ENCODE assay signal across 1 cellular context in the genomic region with DNA sequence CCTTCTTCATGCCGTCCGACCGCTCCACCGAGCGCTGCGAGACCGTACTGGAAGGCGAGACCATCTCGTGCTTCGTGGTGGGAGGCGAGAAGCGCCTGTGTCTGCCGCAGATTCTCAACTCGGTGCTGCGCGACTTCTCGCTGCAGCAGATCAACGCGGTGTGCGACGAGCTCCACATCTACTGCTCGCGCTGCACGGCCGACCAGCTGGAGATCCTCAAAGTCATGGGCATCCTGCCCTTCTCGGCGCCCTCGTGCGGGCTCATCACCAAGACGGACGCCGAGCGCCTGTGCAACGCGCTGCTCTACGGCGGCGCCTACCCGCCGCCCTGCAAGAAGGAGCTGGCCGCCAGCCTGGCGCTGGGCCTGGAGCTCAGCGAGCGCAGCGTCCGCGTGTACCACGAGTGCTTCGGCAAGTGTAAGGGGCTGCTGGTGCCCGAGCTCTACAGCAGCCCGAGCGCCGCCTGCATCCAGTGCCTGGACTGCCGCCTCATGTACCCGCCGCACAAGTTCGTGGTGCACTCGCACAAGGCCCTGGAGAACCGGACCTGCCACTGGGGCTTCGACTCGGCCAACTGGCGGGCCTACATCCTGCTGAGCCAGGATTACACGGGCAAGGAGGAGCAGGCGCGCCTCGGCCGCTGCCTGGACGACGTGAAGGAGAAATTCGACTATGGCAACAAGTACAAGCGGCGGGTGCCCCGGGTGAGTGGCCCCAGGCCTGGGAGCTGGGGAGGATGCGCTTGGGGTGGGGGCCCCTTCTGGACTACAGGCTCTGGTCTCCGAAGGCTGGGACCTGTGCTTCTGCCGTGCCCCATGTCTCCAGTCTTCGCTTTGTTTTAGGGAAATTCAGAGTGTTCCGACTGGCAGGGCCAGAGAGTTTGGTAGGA.
A peak's percentile ranks its signal among the peaks of the same experiment; 100 is the strongest.
TF ChIP-seq lines count a peak whose summit lies in the region.

No MANE protein-coding gene starts in this region.

TF ChIP-seq in HepG2, 621 proteins besides CTCF, POLR2A, EP300 and RAD21 (continued from another document and continues in another):
- TF ChIP-seq, protein P1, sequence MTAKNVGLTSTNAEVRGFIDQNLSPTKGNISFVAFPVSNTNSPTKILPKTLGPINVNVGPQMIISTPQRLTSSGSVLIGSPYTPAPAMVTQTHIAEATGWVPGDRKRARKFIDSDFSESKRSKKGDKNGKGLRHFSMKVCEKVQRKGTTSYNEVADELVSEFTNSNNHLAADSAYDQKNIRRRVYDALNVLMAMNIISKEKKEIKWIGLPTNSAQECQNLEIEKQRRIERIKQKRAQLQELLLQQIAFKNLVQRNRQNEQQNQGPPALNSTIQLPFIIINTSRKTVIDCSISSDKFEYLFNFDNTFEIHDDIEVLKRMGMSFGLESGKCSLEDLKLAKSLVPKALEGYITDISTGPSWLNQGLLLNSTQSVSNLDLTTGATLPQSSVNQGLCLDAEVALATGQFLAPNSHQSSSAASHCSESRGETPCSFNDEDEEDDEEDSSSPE (CRISPR knock-in tag; IDR thresholded peaks at IDR 0.05): no peak
- TF ChIP-seq ISL2 (CRISPR knock-in tag; IDR thresholded peaks at IDR 0.05) (no peak), NFIB (CRISPR knock-in tag; IDR thresholded peaks at IDR 0.05; ENCODE audit: borderline replicate concordance) (no peak), CENPT (CRISPR knock-in tag; IDR thresholded peaks at IDR 0.05; ENCODE audit: low read depth) (no peak), DMAP1 (CRISPR knock-in tag; IDR thresholded peaks at IDR 0.05) (no peak), YY1 (IDR thresholded peaks at IDR 0.05; ENCODE audit: insufficient read depth, insufficient replicate concordance, low read depth, low read length) (no peak), KLF9 (CRISPR knock-in tag; IDR thresholded peaks at IDR 0.05; ENCODE audit: low read depth) (no peak), DNMT1 (CRISPR knock-in tag; IDR thresholded peaks at IDR 0.05) (no peak), NR2C2 (CRISPR knock-in tag; IDR thresholded peaks at IDR 0.05; ENCODE audit: borderline replicate concordance) (no peak), SIX1 (CRISPR knock-in tag; IDR thresholded peaks at IDR 0.05; ENCODE audit: borderline replicate concordance) (no peak), AGO1 (IDR thresholded peaks at IDR 0.05; ENCODE audit: low read depth, low read length, poor library complexity, severe bottlenecking) (no peak), FOXC1 (CRISPR knock-in tag; IDR thresholded peaks at IDR 0.05; ENCODE audit: borderline replicate concordance) (no peak), ZNF30 (CRISPR knock-in tag; IDR thresholded peaks at IDR 0.05) (no peak), MAF1 (CRISPR knock-in tag; IDR thresholded peaks at IDR 0.05; ENCODE audit: borderline replicate concordance) (no peak), EED (CRISPR knock-in tag; IDR thresholded peaks at IDR 0.05) (peak; percentile 88; the same call in 1 of the 2 replicates), ZNF460 (CRISPR knock-in tag; IDR thresholded peaks at IDR 0.05; ENCODE audit: borderline replicate concordance) (no peak), ZNF781 (CRISPR knock-in tag; IDR thresholded peaks at IDR 0.05; ENCODE audit: borderline replicate concordance, not compliant biosample characterization) (peak; percentile 43), ZNF264 (CRISPR knock-in tag; IDR thresholded peaks at IDR 0.05) (no peak), ZNF878 (CRISPR knock-in tag; IDR thresholded peaks at IDR 0.05) (no peak), ZNF567 (CRISPR knock-in tag; IDR thresholded peaks at IDR 0.05; ENCODE audit: borderline replicate concordance) (no peak), NR2F6 (IDR thresholded peaks at IDR 0.05) (no peak), NR2F6 (CRISPR knock-in tag; IDR thresholded peaks at IDR 0.05) (no peak), ZNF317 (CRISPR knock-in tag; IDR thresholded peaks at IDR 0.05) (no peak), SOX5 (CRISPR knock-in tag; IDR thresholded peaks at IDR 0.05; ENCODE audit: borderline replicate concordance) (no peak), MEF2D (CRISPR knock-in tag; IDR thresholded peaks at IDR 0.05) (no peak), RORA (CRISPR knock-in tag; IDR thresholded peaks at IDR 0.05) (no peak), POGZ (CRISPR knock-in tag; IDR thresholded peaks at IDR 0.05) (no peak), ZNF333 (CRISPR knock-in tag; IDR thresholded peaks at IDR 0.05; ENCODE audit: borderline replicate concordance) (peak; percentile 62; the same call in 1 of the 2 replicates), ZNF615 (CRISPR knock-in tag; IDR thresholded peaks at IDR 0.05; ENCODE audit: borderline replicate concordance) (no peak), RFX3 (CRISPR knock-in tag; IDR thresholded peaks at IDR 0.05) (no peak), ZFP36 (IDR thresholded peaks at IDR 0.05; ENCODE audit: borderline replicate concordance, low read depth, low read length, partially characterized antibody) (no peak), SP4 (CRISPR knock-in tag; IDR thresholded peaks at IDR 0.05) (peak; percentile 60; the same call in 1 of the 2 replicates), SKI (IDR thresholded peaks at IDR 0.05; ENCODE audit: partially characterized antibody) (no peak)
- TF ChIP-seq, protein P2, sequence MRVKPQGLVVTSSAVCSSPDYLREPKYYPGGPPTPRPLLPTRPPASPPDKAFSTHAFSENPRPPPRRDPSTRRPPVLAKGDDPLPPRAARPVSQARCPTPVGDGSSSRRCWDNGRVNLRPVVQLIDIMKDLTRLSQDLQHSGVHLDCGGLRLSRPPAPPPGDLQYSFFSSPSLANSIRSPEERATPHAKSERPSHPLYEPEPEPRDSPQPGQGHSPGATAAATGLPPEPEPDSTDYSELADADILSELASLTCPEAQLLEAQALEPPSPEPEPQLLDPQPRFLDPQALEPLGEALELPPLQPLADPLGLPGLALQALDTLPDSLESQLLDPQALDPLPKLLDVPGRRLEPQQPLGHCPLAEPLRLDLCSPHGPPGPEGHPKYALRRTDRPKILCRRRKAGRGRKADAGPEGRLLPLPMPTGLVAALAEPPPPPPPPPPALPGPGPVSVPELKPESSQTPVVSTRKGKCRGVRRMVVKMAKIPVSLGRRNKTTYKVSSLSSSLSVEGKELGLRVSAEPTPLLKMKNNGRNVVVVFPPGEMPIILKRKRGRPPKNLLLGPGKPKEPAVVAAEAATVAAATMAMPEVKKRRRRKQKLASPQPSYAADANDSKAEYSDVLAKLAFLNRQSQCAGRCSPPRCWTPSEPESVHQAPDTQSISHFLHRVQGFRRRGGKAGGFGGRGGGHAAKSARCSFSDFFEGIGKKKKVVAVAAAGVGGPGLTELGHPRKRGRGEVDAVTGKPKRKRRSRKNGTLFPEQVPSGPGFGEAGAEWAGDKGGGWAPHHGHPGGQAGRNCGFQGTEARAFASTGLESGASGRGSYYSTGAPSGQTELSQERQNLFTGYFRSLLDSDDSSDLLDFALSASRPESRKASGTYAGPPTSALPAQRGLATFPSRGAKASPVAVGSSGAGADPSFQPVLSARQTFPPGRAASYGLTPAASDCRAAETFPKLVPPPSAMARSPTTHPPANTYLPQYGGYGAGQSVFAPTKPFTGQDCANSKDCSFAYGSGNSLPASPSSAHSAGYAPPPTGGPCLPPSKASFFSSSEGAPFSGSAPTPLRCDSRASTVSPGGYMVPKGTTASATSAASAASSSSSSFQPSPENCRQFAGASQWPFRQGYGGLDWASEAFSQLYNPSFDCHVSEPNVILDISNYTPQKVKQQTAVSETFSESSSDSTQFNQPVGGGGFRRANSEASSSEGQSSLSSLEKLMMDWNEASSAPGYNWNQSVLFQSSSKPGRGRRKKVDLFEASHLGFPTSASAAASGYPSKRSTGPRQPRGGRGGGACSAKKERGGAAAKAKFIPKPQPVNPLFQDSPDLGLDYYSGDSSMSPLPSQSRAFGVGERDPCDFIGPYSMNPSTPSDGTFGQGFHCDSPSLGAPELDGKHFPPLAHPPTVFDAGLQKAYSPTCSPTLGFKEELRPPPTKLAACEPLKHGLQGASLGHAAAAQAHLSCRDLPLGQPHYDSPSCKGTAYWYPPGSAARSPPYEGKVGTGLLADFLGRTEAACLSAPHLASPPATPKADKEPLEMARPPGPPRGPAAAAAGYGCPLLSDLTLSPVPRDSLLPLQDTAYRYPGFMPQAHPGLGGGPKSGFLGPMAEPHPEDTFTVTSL (CRISPR knock-in tag; IDR thresholded peaks at IDR 0.05; ENCODE audit: borderline replicate concordance): no peak
- TF ChIP-seq, protein P3, sequence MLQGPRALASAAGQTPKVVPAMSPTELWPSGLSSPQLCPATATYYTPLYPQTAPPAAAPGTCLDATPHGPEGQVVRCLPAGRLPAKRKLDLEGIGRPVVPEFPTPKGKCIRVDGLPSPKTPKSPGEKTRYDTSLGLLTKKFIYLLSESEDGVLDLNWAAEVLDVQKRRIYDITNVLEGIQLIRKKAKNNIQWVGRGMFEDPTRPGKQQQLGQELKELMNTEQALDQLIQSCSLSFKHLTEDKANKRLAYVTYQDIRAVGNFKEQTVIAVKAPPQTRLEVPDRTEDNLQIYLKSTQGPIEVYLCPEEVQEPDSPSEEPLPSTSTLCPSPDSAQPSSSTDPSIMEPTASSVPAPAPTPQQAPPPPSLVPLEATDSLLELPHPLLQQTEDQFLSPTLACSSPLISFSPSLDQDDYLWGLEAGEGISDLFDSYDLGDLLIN (CRISPR knock-in tag; IDR thresholded peaks at IDR 0.05; ENCODE audit: borderline replicate concordance): no peak
- TF ChIP-seq, protein P4, sequence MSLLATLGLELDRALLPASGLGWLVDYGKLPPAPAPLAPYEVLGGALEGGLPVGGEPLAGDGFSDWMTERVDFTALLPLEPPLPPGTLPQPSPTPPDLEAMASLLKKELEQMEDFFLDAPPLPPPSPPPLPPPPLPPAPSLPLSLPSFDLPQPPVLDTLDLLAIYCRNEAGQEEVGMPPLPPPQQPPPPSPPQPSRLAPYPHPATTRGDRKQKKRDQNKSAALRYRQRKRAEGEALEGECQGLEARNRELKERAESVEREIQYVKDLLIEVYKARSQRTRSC (CRISPR knock-in tag; IDR thresholded peaks at IDR 0.05; ENCODE audit: low read depth): no peak
- TF ChIP-seq, protein P5, sequence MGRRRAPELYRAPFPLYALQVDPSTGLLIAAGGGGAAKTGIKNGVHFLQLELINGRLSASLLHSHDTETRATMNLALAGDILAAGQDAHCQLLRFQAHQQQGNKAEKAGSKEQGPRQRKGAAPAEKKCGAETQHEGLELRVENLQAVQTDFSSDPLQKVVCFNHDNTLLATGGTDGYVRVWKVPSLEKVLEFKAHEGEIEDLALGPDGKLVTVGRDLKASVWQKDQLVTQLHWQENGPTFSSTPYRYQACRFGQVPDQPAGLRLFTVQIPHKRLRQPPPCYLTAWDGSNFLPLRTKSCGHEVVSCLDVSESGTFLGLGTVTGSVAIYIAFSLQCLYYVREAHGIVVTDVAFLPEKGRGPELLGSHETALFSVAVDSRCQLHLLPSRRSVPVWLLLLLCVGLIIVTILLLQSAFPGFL (CRISPR knock-in tag; IDR thresholded peaks at IDR 0.05): no peak
- TF ChIP-seq, protein P6, sequence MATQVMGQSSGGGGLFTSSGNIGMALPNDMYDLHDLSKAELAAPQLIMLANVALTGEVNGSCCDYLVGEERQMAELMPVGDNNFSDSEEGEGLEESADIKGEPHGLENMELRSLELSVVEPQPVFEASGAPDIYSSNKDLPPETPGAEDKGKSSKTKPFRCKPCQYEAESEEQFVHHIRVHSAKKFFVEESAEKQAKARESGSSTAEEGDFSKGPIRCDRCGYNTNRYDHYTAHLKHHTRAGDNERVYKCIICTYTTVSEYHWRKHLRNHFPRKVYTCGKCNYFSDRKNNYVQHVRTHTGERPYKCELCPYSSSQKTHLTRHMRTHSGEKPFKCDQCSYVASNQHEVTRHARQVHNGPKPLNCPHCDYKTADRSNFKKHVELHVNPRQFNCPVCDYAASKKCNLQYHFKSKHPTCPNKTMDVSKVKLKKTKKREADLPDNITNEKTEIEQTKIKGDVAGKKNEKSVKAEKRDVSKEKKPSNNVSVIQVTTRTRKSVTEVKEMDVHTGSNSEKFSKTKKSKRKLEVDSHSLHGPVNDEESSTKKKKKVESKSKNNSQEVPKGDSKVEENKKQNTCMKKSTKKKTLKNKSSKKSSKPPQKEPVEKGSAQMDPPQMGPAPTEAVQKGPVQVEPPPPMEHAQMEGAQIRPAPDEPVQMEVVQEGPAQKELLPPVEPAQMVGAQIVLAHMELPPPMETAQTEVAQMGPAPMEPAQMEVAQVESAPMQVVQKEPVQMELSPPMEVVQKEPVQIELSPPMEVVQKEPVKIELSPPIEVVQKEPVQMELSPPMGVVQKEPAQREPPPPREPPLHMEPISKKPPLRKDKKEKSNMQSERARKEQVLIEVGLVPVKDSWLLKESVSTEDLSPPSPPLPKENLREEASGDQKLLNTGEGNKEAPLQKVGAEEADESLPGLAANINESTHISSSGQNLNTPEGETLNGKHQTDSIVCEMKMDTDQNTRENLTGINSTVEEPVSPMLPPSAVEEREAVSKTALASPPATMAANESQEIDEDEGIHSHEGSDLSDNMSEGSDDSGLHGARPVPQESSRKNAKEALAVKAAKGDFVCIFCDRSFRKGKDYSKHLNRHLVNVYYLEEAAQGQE (IDR thresholded peaks at IDR 0.05; ENCODE audit: borderline replicate concordance in 1 of 2, low read depth in 1 of 2, low read length in 2 of 2): no peak
- TF ChIP-seq, protein P7, sequence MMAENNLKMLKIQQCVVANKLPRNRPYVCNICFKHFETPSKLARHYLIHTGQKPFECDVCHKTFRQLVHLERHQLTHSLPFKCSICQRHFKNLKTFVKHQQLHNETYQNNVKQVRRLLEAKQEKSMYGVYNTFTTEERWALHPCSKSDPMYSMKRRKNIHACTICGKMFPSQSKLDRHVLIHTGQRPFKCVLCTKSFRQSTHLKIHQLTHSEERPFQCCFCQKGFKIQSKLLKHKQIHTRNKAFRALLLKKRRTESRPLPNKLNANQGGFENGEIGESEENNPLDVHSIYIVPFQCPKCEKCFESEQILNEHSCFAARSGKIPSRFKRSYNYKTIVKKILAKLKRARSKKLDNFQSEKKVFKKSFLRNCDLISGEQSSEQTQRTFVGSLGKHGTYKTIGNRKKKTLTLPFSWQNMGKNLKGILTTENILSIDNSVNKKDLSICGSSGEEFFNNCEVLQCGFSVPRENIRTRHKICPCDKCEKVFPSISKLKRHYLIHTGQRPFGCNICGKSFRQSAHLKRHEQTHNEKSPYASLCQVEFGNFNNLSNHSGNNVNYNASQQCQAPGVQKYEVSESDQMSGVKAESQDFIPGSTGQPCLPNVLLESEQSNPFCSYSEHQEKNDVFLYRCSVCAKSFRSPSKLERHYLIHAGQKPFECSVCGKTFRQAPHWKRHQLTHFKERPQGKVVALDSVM (CRISPR knock-in tag; IDR thresholded peaks at IDR 0.05): no peak
- TF ChIP-seq, protein P8, sequence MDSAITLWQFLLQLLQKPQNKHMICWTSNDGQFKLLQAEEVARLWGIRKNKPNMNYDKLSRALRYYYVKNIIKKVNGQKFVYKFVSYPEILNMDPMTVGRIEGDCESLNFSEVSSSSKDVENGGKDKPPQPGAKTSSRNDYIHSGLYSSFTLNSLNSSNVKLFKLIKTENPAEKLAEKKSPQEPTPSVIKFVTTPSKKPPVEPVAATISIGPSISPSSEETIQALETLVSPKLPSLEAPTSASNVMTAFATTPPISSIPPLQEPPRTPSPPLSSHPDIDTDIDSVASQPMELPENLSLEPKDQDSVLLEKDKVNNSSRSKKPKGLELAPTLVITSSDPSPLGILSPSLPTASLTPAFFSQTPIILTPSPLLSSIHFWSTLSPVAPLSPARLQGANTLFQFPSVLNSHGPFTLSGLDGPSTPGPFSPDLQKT (CRISPR knock-in tag; IDR thresholded peaks at IDR 0.05; ENCODE audit: borderline replicate concordance): no peak
